1 cellular context compared by ENCODE assay signal in the genomic region with DNA sequence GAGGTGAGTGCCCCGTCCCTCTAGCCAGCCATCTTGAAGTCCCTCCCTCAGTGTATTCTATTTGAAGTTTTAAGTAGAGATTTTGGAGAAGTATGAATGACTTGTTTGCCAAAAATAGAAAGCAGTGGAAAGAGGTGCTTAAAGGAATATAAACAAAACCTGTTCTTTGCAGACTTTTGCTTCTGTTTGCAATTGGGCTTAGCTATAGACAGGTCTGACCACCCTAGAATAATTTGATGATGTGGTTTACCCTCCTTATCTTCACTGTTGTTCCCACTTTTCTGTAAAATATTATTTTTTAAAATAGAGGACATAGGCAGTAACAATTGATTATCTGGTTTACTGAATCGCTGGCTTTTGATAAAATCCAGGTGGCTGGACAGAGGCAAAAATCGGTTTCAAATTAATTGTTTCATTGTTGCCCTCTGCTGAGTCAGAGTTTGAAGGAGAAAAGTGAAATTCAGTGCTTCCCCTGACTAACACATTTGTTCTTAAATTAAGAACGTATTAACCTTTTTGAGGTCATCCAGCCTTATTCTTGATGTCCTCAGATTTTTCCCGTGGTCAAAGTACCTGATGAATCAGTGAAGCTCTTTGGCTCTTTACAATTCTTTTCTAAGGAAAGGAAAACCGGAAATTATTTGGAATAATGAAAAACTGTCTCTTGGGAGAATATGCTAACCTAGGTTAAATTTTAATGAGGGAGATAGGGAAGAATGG.
TF ChIP-seq lines count a peak whose summit lies in the region.

No MANE protein-coding gene starts in this region.

TF ChIP-seq in endothelial cell of umbilical vein, 7 proteins besides CTCF, POLR2A, EP300 and RAD21:
- TF ChIP-seq, protein P1, sequence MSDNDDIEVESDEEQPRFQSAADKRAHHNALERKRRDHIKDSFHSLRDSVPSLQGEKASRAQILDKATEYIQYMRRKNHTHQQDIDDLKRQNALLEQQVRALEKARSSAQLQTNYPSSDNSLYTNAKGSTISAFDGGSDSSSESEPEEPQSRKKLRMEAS (IDR thresholded peaks at IDR 0.05; ENCODE audit: insufficient read depth, insufficient read length) = no peak
- TF ChIP-seq POLR2AphosphoS5 (IDR thresholded peaks at IDR 0.05; ENCODE audit: insufficient read depth, low read depth, low read length) = no peak
- no peak for TF ChIP-seq EZH2 (IDR thresholded peaks at IDR 0.05; ENCODE audit: borderline replicate concordance, low read depth, low read length, severe bottlenecking)
- TF ChIP-seq JUN (IDR thresholded peaks at IDR 0.05; ENCODE audit: borderline replicate concordance, insufficient read depth, insufficient read length, low read depth) = no peak
- TF ChIP-seq MYC (IDR thresholded peaks at IDR 0.05; ENCODE audit: low read depth, low read length) = no peak
- no peak for TF ChIP-seq GATA2 (IDR thresholded peaks at IDR 0.05; ENCODE audit: insufficient read depth, insufficient read length, low read depth, low read length)
- no peak for TF ChIP-seq FOS (IDR thresholded peaks at IDR 0.05; ENCODE audit: borderline replicate concordance, insufficient read depth, low read length)
TF ChIP-seq in endothelial cell of umbilical vein: peak in this region for 0.
